Comparison of ENCODE assay signal across 14 cellular contexts in genomic region chr18:8562914-8563313, GRCh38.
"Had no signal": no experiment of that assay in that cellular context is flagged by ENCODE, and none has a peak within 500 bp of the region (broad histone marks: within the 10 kb centered on the region; RNA-seq: fewer than 3 reads in every experiment).

No MANE protein-coding gene starts in this region.

- ATAC-seq: activated CD4-positive, CD25-positive, alpha-beta regulatory T cell treated with anti-CD3 and anti-CD28 coated beads, Interleukin-2, amount 50 U/mL, for 24 hours; left colon; natural killer cell treated with Interleukin-12 subunit alpha and Interleukin-12 subunit beta and Interleukin-15 and Interleukin-18, amount 100 ng/mL, for 72 hours; stimulated activated naive B cell treated with anti-CD40 and anti-IgM and Interleukin-4, amounts not matched to agents 10 μg/mL and 1 μg/mL and 100 μg/mL, for 72 hours had no signal

- H3K36me3 ChIP-seq: ascending aorta, sigmoid colon, thyroid gland had no signal

- H3K27me3 ChIP-seq: ascending aorta, sigmoid colon, thyroid gland had no signal

- DNase-seq: activated CD4-positive, alpha-beta T cell treated with anti-CD3 and anti-CD28 coated beads, Interleukin-2, amount 10 ng/mL, durations not matched to agents 7 days and 5 days; activated CD8-positive, alpha-beta memory T cell treated with anti-CD3 and anti-CD28 coated beads, Interleukin-2, amount 50 U/mL, for 48 hours; activated gamma-delta T cell; effector memory CD4-positive, alpha-beta T cell; hippocampal formation; left colon; sigmoid colon; stimulated activated CD4-positive, alpha-beta T cell treated with anti-CD3 and anti-CD28 coated beads, Interleukin-4, amount 100 ng/mL, for 4 hours; stimulated activated naive B cell treated with anti-CD40 and anti-IgM and Interleukin-4, amounts not matched to agents 10 μg/mL and 1 μg/mL and 100 μg/mL, for 72 hours; T-helper 9 cell had no signal

- H3K9me3 ChIP-seq: ascending aorta, sigmoid colon, thyroid gland had no signal

- H3K4me3 ChIP-seq: ascending aorta, sigmoid colon, thyroid gland had no signal
